Comparison of ENCODE assay signal across 2 cellular contexts in genomic region chr5:157076558-157076957, GRCh38.
TF ChIP-seq lines count a peak whose summit lies in the region.

No MANE protein-coding gene starts in this region.

TF ChIP-seq in GM12878, 131 proteins besides CTCF, POLR2A, EP300 and RAD21:
- no peak for TF ChIP-seq REST (IDR thresholded peaks at IDR 0.05; ENCODE audit: low read depth, low read length)
- peak; percentile 47 for TF ChIP-seq PBX3 (IDR thresholded peaks at IDR 0.05; ENCODE audit: insufficient replicate concordance, low read depth, low read length)
- peak; percentile 38 for TF ChIP-seq RUNX3 (IDR thresholded peaks at IDR 0.05; ENCODE audit: low read length)
- TF ChIP-seq IKZF1 (conservative IDR thresholded peaks at IDR 0.05) = no peak
- TF ChIP-seq BCL3 (IDR thresholded peaks at IDR 0.05; ENCODE audit: borderline replicate concordance, insufficient read depth, low read depth, low read length, poor library complexity, severe bottlenecking) = peak; percentile 80
- peak; percentile 34; the same call in 1 of the 2 replicates for TF ChIP-seq JUNB (IDR thresholded peaks at IDR 0.05)

TF ChIP-seq in GM23338, 12 proteins besides CTCF, POLR2A, EP300 and RAD21:
- no peak for TF ChIP-seq CREB1 (CRISPR knock-in tag; IDR thresholded peaks at IDR 0.05; ENCODE audit: low read depth)
- TF ChIP-seq ZNF462 (CRISPR knock-in tag; IDR thresholded peaks at IDR 0.05) = no peak
- no peak for TF ChIP-seq ZNF114 (CRISPR knock-in tag; IDR thresholded peaks at IDR 0.05)
- no peak for TF ChIP-seq NANOG (IDR thresholded peaks at IDR 0.05; ENCODE audit: borderline replicate concordance)
- no peak for TF ChIP-seq EZH2 (IDR thresholded peaks at IDR 0.05; ENCODE audit: low read depth, unreplicated experiment)
- TF ChIP-seq JUNB (IDR thresholded peaks at IDR 0.05; ENCODE audit: unreplicated experiment) = no peak
- no peak for TF ChIP-seq POLR2AphosphoS5 (IDR thresholded peaks at IDR 0.05; ENCODE audit: low read depth)
- TF ChIP-seq STAT1 (IDR thresholded peaks at IDR 0.05; ENCODE audit: unreplicated experiment) = no peak
- no peak for TF ChIP-seq ETS1 (IDR thresholded peaks at IDR 0.05)
- no peak for TF ChIP-seq ZNF331 (CRISPR knock-in tag; IDR thresholded peaks at IDR 0.05; ENCODE audit: low read depth)
- TF ChIP-seq REST (IDR thresholded peaks at IDR 0.05; ENCODE audit: unreplicated experiment) = no peak
- no peak for TF ChIP-seq EZH2phosphoT487 (IDR thresholded peaks at IDR 0.05; ENCODE audit: unreplicated experiment)
